9 cellular contexts compared by ENCODE assay signal in the genomic region with DNA sequence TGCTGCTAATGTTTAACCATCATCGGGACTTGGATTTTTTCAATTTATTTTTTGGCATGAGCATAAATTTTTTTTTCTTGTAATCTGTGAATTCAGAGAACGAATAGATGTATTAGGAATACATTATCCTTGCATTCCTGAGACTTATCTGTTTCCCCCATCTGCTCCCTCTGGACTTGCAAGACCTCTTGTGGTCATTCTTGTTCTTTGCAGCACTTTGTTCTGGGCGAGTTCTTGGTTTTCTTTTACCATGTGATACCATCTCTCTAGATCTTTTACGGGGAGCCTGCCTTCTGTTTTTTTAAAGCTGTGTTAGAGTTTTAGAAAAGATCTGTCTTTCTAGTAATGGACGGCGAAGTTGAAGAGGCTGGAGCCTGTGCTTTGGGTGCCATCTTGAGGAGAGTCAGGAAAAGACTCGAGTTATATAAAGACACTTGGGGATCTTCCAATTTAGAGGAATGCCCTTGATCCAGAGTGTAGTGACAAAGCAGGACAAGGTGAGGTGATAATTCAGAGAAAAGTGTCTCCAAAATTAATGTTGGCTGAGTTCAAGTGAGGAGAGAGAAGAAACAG. TPM values are rescaled to one million over a fixed set of nuclear protein-coding genes. Genes with fewer than 3 reads are reported as not detected.
DNase-seq lines count a peak whose midpoint lies in the region; ATAC-seq and TF ChIP-seq lines count a peak whose summit lies in the region.
"Not testable (repeated sequence)": the region's sequence is repeated elsewhere in the genome, so short reads cannot be mapped to it uniquely, and the experiment has no call there.
"Had no signal": no experiment of that assay in that cellular context is flagged by ENCODE, and none has a peak within 500 bp of the region (broad histone marks: within the 10 kb centered on the region; RNA-seq: fewer than 3 reads in every experiment).

No MANE protein-coding gene starts in this region.

- not testable (repeated sequence) for H3K4me2 ChIP-seq in PC-3 (ENCODE audit: low read length); fibroblast of lung (ENCODE audit: extremely low read depth, insufficient read depth, low read length)

- H3K36me3 ChIP-seq in PC-3 (ENCODE audit: low read depth, low read length); fibroblast of lung (ENCODE audit: control insufficient read depth, insufficient read depth, low read length); psoas muscle (ENCODE audit: insufficient read depth in 1 of 2, low read depth in 1 of 2): not testable (repeated sequence)

- H3K27me3 ChIP-seq in PC-3 (ENCODE audit: low read length); fibroblast of lung (ENCODE audit: control insufficient read depth, insufficient read depth, low read length); psoas muscle (ENCODE audit: insufficient read depth in 3 of 3, low read length in 2 of 3): not testable (repeated sequence)

- CTCF ChIA-PET in PC-3 (lab: Charles Lee): not testable (repeated sequence)

- in situ Hi-C loops in astrocyte of the cerebellum (cut with HindIII; ENCODE audit: low sequenced_read_pairs): not testable (repeated sequence)

- H4K20me1 ChIP-seq in PC-3 (ENCODE audit: low read length); fibroblast of lung (ENCODE audit: control insufficient read depth, extremely low read depth, insufficient read depth, low read length): not testable (repeated sequence)

- not testable (repeated sequence) for TF ChIP-seq CTCF in PC-3 (conservative IDR thresholded peaks at IDR 0.05; ENCODE audit: low read depth, low read length); psoas muscle (IDR thresholded peaks at IDR 0.05)
- TF ChIP-seq CTCF in astrocyte of the cerebellum (IDR thresholded peaks at IDR 0.05; ENCODE audit: low read depth, low read length, missing control alignments): peak; percentile 14
- TF ChIP-seq CTCF in fibroblast of lung (conservative IDR thresholded peaks at IDR 0.05 in 1 of 2, IDR thresholded peaks at IDR 0.05 in 1 of 2; ENCODE audit: low read depth in 1 of 2, low read length in 2 of 2): peak; percentile 12 to 24

- H2AFZ ChIP-seq in PC-3 (ENCODE audit: low read length); fibroblast of lung (ENCODE audit: low read length): not testable (repeated sequence)

- POLR2A ChIA-PET in PC-3 (lab: Charles Lee; ENCODE audit: unreplicated experiment): not testable (repeated sequence)

- not testable (repeated sequence) for H3K4me3 ChIP-seq in PC-3 (ENCODE audit: low read length); astrocyte of the cerebellum (ENCODE audit: low read depth, low read length); fibroblast of lung (replicated peaks in 1 of 4; ENCODE audit: control extremely low read depth in 1 of 4, insufficient read depth in 1 of 4, low read depth in 3 of 4, low read length in 4 of 4); psoas muscle

- H3K27ac ChIP-seq in PC-3 (ENCODE audit: low read length); fibroblast of lung (ENCODE audit: insufficient read depth, low read length); psoas muscle: not testable (repeated sequence)

- not testable (repeated sequence) for H3K9me2 ChIP-seq in PC-3 (replicated peaks; ENCODE audit: low read length)

- not testable (repeated sequence) for H3F3A ChIP-seq in PC-3 (ENCODE audit: low read length, unreplicated experiment)

- not testable (repeated sequence) for H3K79me2 ChIP-seq in PC-3 (ENCODE audit: low read length); fibroblast of lung (ENCODE audit: control insufficient read depth, insufficient read depth, low read length)

- not testable (repeated sequence) for BruUV-seq in PC-3 (replicated peaks; lab: Mats Ljungman, UMichigan)

- not testable (repeated sequence) for DNase-seq in PC-3; astrocyte of the cerebellum (ENCODE audit: low read depth); fibroblast of lung (ENCODE audit: low read depth in 2 of 2); left lobe of liver (ENCODE audit: low spot score); psoas muscle

- not testable (repeated sequence) for H3K9me3 ChIP-seq in PC-3 (ENCODE audit: low read length); fibroblast of lung (ENCODE audit: control insufficient read depth, insufficient read depth, low read depth, low read length); psoas muscle

- not testable (repeated sequence) for H3K4me1 ChIP-seq in PC-3 (ENCODE audit: insufficient read depth, low read length); fibroblast of lung (ENCODE audit: control insufficient read depth, extremely low read depth, insufficient read depth, low read length); psoas muscle

- WGBS in psoas muscle, 3 donors: 0 to 11% (median 3%) methylated on average over 2 to 3 of the region's 7 CpGs

- intact Hi-C loops in PC-3 (cut with micrococcal nuclease); psoas muscle (cut with DNase I): not testable (repeated sequence)

- H3K9ac ChIP-seq in PC-3 (ENCODE audit: low read length); fibroblast of lung (ENCODE audit: insufficient read depth, low read length): not testable (repeated sequence)

- ATAC-seq in GM18907 (IDR thresholded peaks at IDR 0.05; ENCODE audit: unreplicated experiment) (peak; percentile 67), HG02678 (IDR thresholded peaks at IDR 0.05; ENCODE audit: unreplicated experiment) (peak; percentile 44), PC-3 (peak; percentile 92), left lobe of liver (peak; percentile 98), psoas muscle (peak; percentile 53 to 75 (median 70))

RNA-seq across cellular contexts. Expression of gene CTAGE15, which starts 8.3 kb away (rescaled TPM):
- total RNA-seq in PC-3 (2014; rRNA removed) (0.29 and 1.3 TPM in 2 replicates), fibroblast of lung (0.17 and 0.26 TPM in 2 replicates), left lobe of liver (0.28 TPM), psoas muscle (under 1 TPM in 1 of 4 donors, not detected in 3; 0.22 TPM)
- polyA plus RNA-seq in fibroblast of lung (0.07 TPM in 1 of 2 replicates, not detected in the other), psoas muscle (not detected)
- 0.09 TPM in 1 of 2 replicates, not detected in the other for polyA plus RNA-seq in fibroblast of lung (2012)
- not detected in 2 replicates for polyA minus RNA-seq in fibroblast of lung (ENCODE audit: low replicate concordance)
- total RNA-seq: activated CD4-positive, alpha-beta memory T cell treated with anti-CD3 and anti-CD28 coated beads, Interleukin-2, amount 10 ng/mL, durations not matched to agents 7 days and 5 days had no signal
- polyA plus RNA-seq: CD14-positive monocyte had no signal

RNA-seq across cellular contexts. Expression of gene TCAF2, which starts 57.5 kb away (rescaled TPM):
- total RNA-seq in PC-3 (2014; rRNA removed) (7.9 and 9.7 TPM in 2 replicates), fibroblast of lung (1.3 and 1.5 TPM in 2 replicates), left lobe of liver (2.9 TPM), psoas muscle (1 to 10 TPM in 3 of 4 donors, under 1 TPM in 1; 0.97 to 2.6 (median 2.0) TPM)
- polyA plus RNA-seq in fibroblast of lung (1.9 and 3.1 TPM in 2 replicates), psoas muscle (under 1 TPM; 0.39 to 0.58 (median 0.53) TPM)
- polyA plus RNA-seq in fibroblast of lung (2012): 1.2 and 2.3 TPM in 2 replicates
- polyA minus RNA-seq in fibroblast of lung (ENCODE audit: low replicate concordance): 2.9 and 3.8 TPM in 2 replicates

Comparison
In these comparisons a context has a peak if more than half of its experiments do, and no peak if none do; other contexts are left out.
1. ATAC-seq: peak in every context shown above with its lines; median percentile 98 in left lobe of liver; 92 in PC-3; 70 in psoas muscle; 67 in GM18907; 44 in HG02678.